In the genomic region with DNA sequence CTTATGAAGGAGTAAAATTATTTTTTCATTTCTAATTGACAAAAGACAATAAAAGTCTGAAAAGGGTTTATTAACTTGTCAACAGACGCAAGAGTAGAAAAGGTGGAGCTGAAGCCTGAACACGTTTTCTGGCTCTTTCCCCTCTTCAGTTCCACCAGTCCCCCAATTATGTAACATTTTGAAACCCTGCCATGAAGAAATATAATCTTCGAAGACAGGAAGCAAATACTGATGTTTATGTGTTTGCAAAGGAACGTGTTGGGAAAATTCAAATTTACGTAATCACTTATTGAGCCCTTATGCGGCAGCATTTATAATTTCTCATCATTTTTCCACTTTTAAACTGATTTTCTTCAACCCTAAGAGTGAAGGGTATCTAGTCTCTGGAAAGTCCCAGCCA, we compare ENCODE assay signal across 9 cellular contexts. TPM values are rescaled to one million over a fixed set of nuclear protein-coding genes. Genes with fewer than 3 reads are reported as not detected.
DNase-seq lines count a peak whose midpoint lies in the region; ATAC-seq lines count a peak whose summit lies in the region.
"Had no signal": no experiment of that assay in that cellular context is flagged by ENCODE, and none has a peak within 500 bp of the region (broad histone marks: within the 10 kb centered on the region; RNA-seq: fewer than 3 reads in every experiment).

No MANE protein-coding gene starts in this region.

- H3K4me3 Mint-ChIP-seq in activated CD4-positive, alpha-beta memory T cell treated with anti-CD3 and anti-CD28 coated beads for 36 hours = peak overlapping the region; percentile 95
- H3K4me3 Mint-ChIP-seq in stimulated activated naive CD8-positive, alpha-beta T cell treated with anti-CD3 and anti-CD28 coated beads, Interleukin-15, amount 100 ng/mL, for 72 hours = peak overlapping the region; percentile 98 to 99

- ATAC-seq in stimulated activated naive CD8-positive, alpha-beta T cell treated with anti-CD3 and anti-CD28 coated beads, Interleukin-15, amount 100 ng/mL, for 72 hours = no peak

- H3K27ac Mint-ChIP-seq in activated CD4-positive, alpha-beta memory T cell treated with anti-CD3 and anti-CD28 coated beads for 36 hours = peak overlapping the region; percentile 98
- peak overlapping the region; percentile 97 to 99 for H3K27ac Mint-ChIP-seq in stimulated activated naive CD8-positive, alpha-beta T cell treated with anti-CD3 and anti-CD28 coated beads, Interleukin-15, amount 100 ng/mL, for 72 hours

- no peaks in the 10 kb centered on the region for H3K4me1 ChIP-seq in iPS DF 6.9 (ENCODE audit: control insufficient read depth, insufficient read depth, low read length)

- H3K27ac ChIP-seq in iPS DF 6.9 (ENCODE audit: low read length) = no peak overlapping the region

- peaks cover 12% of the 10 kb centered on the region for H3K36me3 Mint-ChIP-seq in activated CD4-positive, alpha-beta memory T cell treated with anti-CD3 and anti-CD28 coated beads for 36 hours

- DNase-seq in NOMO-1 (lab: John Stamatoyannopoulos, UW; ENCODE audit: unreplicated experiment in 2 of 2) (peak; percentile 39 to 49), NOMO-1 treated with dmso at 0.1 percent for 144 hours (lab: John Stamatoyannopoulos, UW; ENCODE audit: unreplicated experiment) (no peak), iPS DF 6.9 (ENCODE audit: low read depth, low spot score) (no peak), NCI-H226 (no peak), COLO668 (lab: John Stamatoyannopoulos, UW; ENCODE audit: unreplicated experiment) (no peak), putamen (ENCODE audit: low spot score) (no peak)
- no peak for DNase-seq in activated CD4-positive, alpha-beta memory T cell treated with anti-CD3 and anti-CD28 coated beads for 36 hours
- no peak for DNase-seq in stimulated activated naive CD8-positive, alpha-beta T cell treated with anti-CD3 and anti-CD28 coated beads, Interleukin-15, amount 100 ng/mL, for 72 hours

- intact Hi-C loops in activated CD4-positive, alpha-beta memory T cell treated with anti-CD3 and anti-CD28 coated beads for 36 hours (cut with micrococcal nuclease) = loop anchor here (1.0 to 10.0 kb wide), 6 partner anchors 141 to 1042 kb away; a partner anchor contains a TSS

- H3K9me3 Mint-ChIP-seq in activated CD4-positive, alpha-beta memory T cell treated with anti-CD3 and anti-CD28 coated beads for 36 hours = no peaks in the 10 kb centered on the region
- H3K9me3 Mint-ChIP-seq in stimulated activated naive CD8-positive, alpha-beta T cell treated with anti-CD3 and anti-CD28 coated beads, Interleukin-15, amount 100 ng/mL, for 72 hours = no peaks in the 10 kb centered on the region

- no peaks in the 10 kb centered on the region for H3K27me3 Mint-ChIP-seq in activated CD4-positive, alpha-beta memory T cell treated with anti-CD3 and anti-CD28 coated beads for 36 hours
- no peaks in the 10 kb centered on the region for H3K27me3 Mint-ChIP-seq in stimulated activated naive CD8-positive, alpha-beta T cell treated with anti-CD3 and anti-CD28 coated beads, Interleukin-15, amount 100 ng/mL, for 72 hours

- POLR2A ChIA-PET in activated CD4-positive, alpha-beta memory T cell treated with anti-CD3 and anti-CD28 coated beads for 36 hours (lab: Charles Lee) = interaction anchor here (1.1 to 1.6 kb wide), 2 partner anchors 338 to 340 kb away, joined by 3 to 5 read pairs; a partner anchor contains a TSS

- H3K4me1 Mint-ChIP-seq in activated CD4-positive, alpha-beta memory T cell treated with anti-CD3 and anti-CD28 coated beads for 36 hours (ENCODE audit: low read depth) = peaks cover 59% of the 10 kb centered on the region
- H3K4me1 Mint-ChIP-seq in stimulated activated naive CD8-positive, alpha-beta T cell treated with anti-CD3 and anti-CD28 coated beads, Interleukin-15, amount 100 ng/mL, for 72 hours = peaks cover 29% of the 10 kb centered on the region

- H3K4me3 ChIP-seq in iPS DF 6.9 (ENCODE audit: low read length) = peak overlapping the region; percentile 81; the same call in 1 of the 2 replicates

- CTCF ChIA-PET in activated CD4-positive, alpha-beta memory T cell treated with anti-CD3 and anti-CD28 coated beads for 36 hours (lab: Charles Lee) = interaction anchor here (1.4 to 3.5 kb wide), 2 partner anchors 18 to 25 kb away, joined by 3 to 20 read pairs; no protein-coding TSS in a partner anchor

- H3K36me3 ChIP-seq in iPS DF 6.9 (ENCODE audit: control insufficient read depth, insufficient read depth, low read length) = no peaks in the 10 kb centered on the region; the same call in 1 of the 2 replicates

- no CpG with 5 or more reads among the region's 6 CpGs for WGBS in iPS DF 6.9 (ENCODE audit: insufficient coverage, insufficient read length)

- no peaks in the 10 kb centered on the region for H3K9me3 ChIP-seq in iPS DF 6.9 (ENCODE audit: control insufficient read depth, insufficient read depth, low read length)

- no peaks in the 10 kb centered on the region for H3K27me3 ChIP-seq in iPS DF 6.9 (ENCODE audit: control insufficient read depth, insufficient read depth, low read length)

RNA-seq across cellular contexts. Expression of a gene that starts 0.8 kb away (rescaled TPM):
- total RNA-seq in activated CD4-positive, alpha-beta memory T cell treated with anti-CD3 and anti-CD28 coated beads for 36 hours = 10 to 100 TPM; 17.2 to 23.5 TPM

RNA-seq across cellular contexts. Expression of a gene that starts 19.7 kb away (rescaled TPM):
- under 1 TPM in 1 of 2 experiments, not detected in 1; 0.05 TPM for total RNA-seq in activated CD4-positive, alpha-beta memory T cell treated with anti-CD3 and anti-CD28 coated beads for 36 hours
- total RNA-seq: T-helper 2 cell treated with Interferon-gamma antibody and Interleukin-4, amounts not matched to agents 100 ng/mL and 5 ng/mL, for 36 hours had no signal

Comparison
In these comparisons a context has a peak if more than half of its experiments do, and no peak if none do; other contexts are left out.
1. DNase-seq: peak in NOMO-1 (2 of 2); none in NOMO-1 treated with dmso at 0.1 percent for 144 hours (single experiment), activated CD4-positive, alpha-beta memory T cell treated with anti-CD3 and anti-CD28 coated beads for 36 hours (single experiment), iPS DF 6.9 (single experiment), stimulated activated naive CD8-positive, alpha-beta T cell treated with anti-CD3 and anti-CD28 coated beads, Interleukin-15, amount 100 ng/mL, for 72 hours (0 of 2), NCI-H226 (single experiment), COLO668 (single experiment) and putamen (single experiment).